Comparison of ENCODE assay signal across 1 cellular context in genomic region chr22:19990188-19990587, GRCh38.
TF ChIP-seq lines count a peak whose summit lies in the region.

No MANE protein-coding gene starts in this region.

TF ChIP-seq in K562, 482 proteins besides CTCF, POLR2A, EP300 and RAD21:
- TF ChIP-seq HDAC6 (IDR thresholded peaks at IDR 0.05; ENCODE audit: low read depth, low read length) (0 out of 2 replicates have a peak, but pooled peaks have one; percentile 54), TAL1 (IDR thresholded peaks at IDR 0.05) (no peak), KLF1 (tag; IDR thresholded peaks at IDR 0.05) (0 out of 2 replicates have a peak, but pooled peaks have one; percentile 0)
